13 cellular contexts compared by ENCODE assay signal in genomic region chr22:39938509-39938908, GRCh38.
DNase-seq lines count a peak whose midpoint lies in the region; ATAC-seq and FAIRE-seq lines count a peak whose summit lies in the region.
"Had no signal": no experiment of that assay in that cellular context is flagged by ENCODE, and none has a peak within 500 bp of the region (broad histone marks: within the 10 kb centered on the region; RNA-seq: fewer than 3 reads in every experiment).

No MANE protein-coding gene starts in this region.

- peaks cover 89% of the 10 kb centered on the region for H3K4me1 Mint-ChIP-seq in T-helper 2 cell treated with Interferon-gamma antibody and Interleukin-4, amounts not matched to agents 5 μg/mL and 100 μg/mL, for 36 hours (ENCODE audit: low read depth)
- H3K4me1 Mint-ChIP-seq in effector memory CD8-positive, alpha-beta T cell (ENCODE audit: low read depth in 2 of 2): peaks cover 73 to 91% of the 10 kb centered on the region in 2 donors
- H3K4me1 Mint-ChIP-seq in stimulated activated memory B cell treated with anti-CD40 and anti-IgM and Interleukin-4, amounts not matched to agents 10 μg/mL and 1 μg/mL and 100 μg/mL, for 72 hours: peaks cover 43% of the 10 kb centered on the region

- DNase-seq in T-helper 2 cell treated with Interferon-gamma antibody and Interleukin-4, amounts not matched to agents 5 μg/mL and 100 μg/mL, for 36 hours (ENCODE audit: low spot score): peak; percentile 62
- DNase-seq in activated T-cell treated with anti-CD3 and anti-CD28 coated beads for 4 hours (peak; percentile 58), GM19239 (ENCODE audit: insufficient read length, low spot score) (no peak)
- no peak for DNase-seq in effector memory CD8-positive, alpha-beta T cell
- DNase-seq in stimulated activated CD8-positive, alpha-beta memory T cell treated with anti-CD3 and anti-CD28 coated beads, Interleukin-12 subunit alpha, Interleukin-12 subunit beta, amount 100 ng/mL, for 4 hours (ENCODE audit: low read depth): peak; percentile 43
- DNase-seq in central memory CD4-positive, alpha-beta T cell: no peak
- DNase-seq: islet precursor cell, midbrain, NCI-H2029, ovary had no signal

- peaks cover 64% of the 10 kb centered on the region for H3K36me3 Mint-ChIP-seq in T-helper 2 cell treated with Interferon-gamma antibody and Interleukin-4, amounts not matched to agents 5 μg/mL and 100 μg/mL, for 36 hours (ENCODE audit: low read depth)
- peaks cover 30% of the 10 kb centered on the region for H3K36me3 Mint-ChIP-seq in effector memory CD8-positive, alpha-beta T cell (ENCODE audit: insufficient read depth)
- no peaks in the 10 kb centered on the region for H3K36me3 Mint-ChIP-seq in stimulated activated memory B cell treated with anti-CD40 and anti-IgM and Interleukin-4, amounts not matched to agents 10 μg/mL and 1 μg/mL and 100 μg/mL, for 72 hours

- H3K27me3 Mint-ChIP-seq in T-helper 2 cell treated with Interferon-gamma antibody and Interleukin-4, amounts not matched to agents 5 μg/mL and 100 μg/mL, for 36 hours (ENCODE audit: low read depth): no peaks in the 10 kb centered on the region
- H3K27me3 Mint-ChIP-seq in effector memory CD8-positive, alpha-beta T cell: no peaks in the 10 kb centered on the region
- no peaks in the 10 kb centered on the region for H3K27me3 Mint-ChIP-seq in stimulated activated memory B cell treated with anti-CD40 and anti-IgM and Interleukin-4, amounts not matched to agents 10 μg/mL and 1 μg/mL and 100 μg/mL, for 72 hours

- H3K9me3 Mint-ChIP-seq in T-helper 2 cell treated with Interferon-gamma antibody and Interleukin-4, amounts not matched to agents 5 μg/mL and 100 μg/mL, for 36 hours: no peaks in the 10 kb centered on the region
- H3K9me3 Mint-ChIP-seq in effector memory CD8-positive, alpha-beta T cell: no peaks in the 10 kb centered on the region
- H3K9me3 Mint-ChIP-seq in stimulated activated memory B cell treated with anti-CD40 and anti-IgM and Interleukin-4, amounts not matched to agents 10 μg/mL and 1 μg/mL and 100 μg/mL, for 72 hours: no peaks in the 10 kb centered on the region

- FAIRE-seq in GM19239 (lab: Jason Lieb, UNC): no peak
- FAIRE-seq: G401.6 had no signal

- peak overlapping the region; percentile 33 for H3K27ac Mint-ChIP-seq in T-helper 2 cell treated with Interferon-gamma antibody and Interleukin-4, amounts not matched to agents 5 μg/mL and 100 μg/mL, for 36 hours
- peak overlapping the region; percentile 69 to 94 for H3K27ac Mint-ChIP-seq in effector memory CD8-positive, alpha-beta T cell
- no peak overlapping the region for H3K27ac Mint-ChIP-seq in stimulated activated memory B cell treated with anti-CD40 and anti-IgM and Interleukin-4, amounts not matched to agents 10 μg/mL and 1 μg/mL and 100 μg/mL, for 72 hours

- ATAC-seq in effector memory CD8-positive, alpha-beta T cell (replicated peaks): no peak
- ATAC-seq in HG03135 (IDR thresholded peaks at IDR 0.05; ENCODE audit: unreplicated experiment): no peak
- no peak for ATAC-seq in stimulated activated memory B cell treated with anti-CD40 and anti-IgM and Interleukin-4, amounts not matched to agents 10 μg/mL and 1 μg/mL and 100 μg/mL, for 72 hours

- H3K4me3 Mint-ChIP-seq in T-helper 2 cell treated with Interferon-gamma antibody and Interleukin-4, amounts not matched to agents 5 μg/mL and 100 μg/mL, for 36 hours: peak overlapping the region; percentile 74
- peak overlapping the region in 1 of 2 donors; percentile 80 for H3K4me3 Mint-ChIP-seq in effector memory CD8-positive, alpha-beta T cell
- no peak overlapping the region for H3K4me3 Mint-ChIP-seq in stimulated activated memory B cell treated with anti-CD40 and anti-IgM and Interleukin-4, amounts not matched to agents 10 μg/mL and 1 μg/mL and 100 μg/mL, for 72 hours

Comparison
In these comparisons a context has a peak if more than half of its experiments do, and no peak if none do; other contexts are left out.
1. DNase-seq: peak in T-helper 2 cell treated with Interferon-gamma antibody and Interleukin-4, amounts not matched to agents 5 μg/mL and 100 μg/mL, for 36 hours (single experiment), activated T-cell treated with anti-CD3 and anti-CD28 coated beads for 4 hours (single experiment) and stimulated activated CD8-positive, alpha-beta memory T cell treated with anti-CD3 and anti-CD28 coated beads, Interleukin-12 subunit alpha, Interleukin-12 subunit beta, amount 100 ng/mL, for 4 hours (single experiment); none in effector memory CD8-positive, alpha-beta T cell (0 of 3), central memory CD4-positive, alpha-beta T cell (single experiment) and GM19239 (single experiment).